8 cellular contexts compared by ENCODE assay signal in genomic region chr6:61809004-61809595, GRCh38.
DNase-seq lines count a peak whose midpoint lies in the region; ATAC-seq and TF ChIP-seq lines count a peak whose summit lies in the region.

No MANE protein-coding gene starts in this region.

- peak; percentile 12 for TF ChIP-seq CTCF in AG09309 (IDR thresholded peaks at IDR 0.05; ENCODE audit: control insufficient read depth, insufficient read depth, low read depth, low read length, missing control alignments)

- ATAC-seq in GM18870 (IDR thresholded peaks at IDR 0.05; ENCODE audit: unreplicated experiment) = peak; percentile 65

- intact Hi-C loops in posterior vena cava (cut with DNase I) = no loop called here

- no peak overlapping the region for H3K27ac ChIP-seq in SJCRH30

- H3K27me3 ChIP-seq in SJCRH30 = no peaks in the 10 kb centered on the region

- no peak overlapping the region for H3K4me3 ChIP-seq in AG09309 (ENCODE audit: control insufficient read depth, low read depth, low read length)
- no peak overlapping the region for H3K4me3 ChIP-seq in SJCRH30

- H3K9me3 ChIP-seq in SJCRH30 (replicated peaks) = no peaks in the 10 kb centered on the region

- DNase-seq in AG09309 (ENCODE audit: low read depth) (no peak), KG1 (lab: John Stamatoyannopoulos, UW) (peak; percentile 4), SJCRH30 (peak; percentile 3 to 48), iris pigment epithelial cell (ENCODE audit: low read depth) (peak; percentile 11), posterior vena cava (ENCODE audit: low spot score) (no peak), T-helper 1 cell (no peak)
- DNase-seq in stimulated activated CD4-positive, alpha-beta T cell treated with anti-CD3 and anti-CD28 coated beads, Interleukin-4, amount 100 ng/mL, for 1 hour = no peak

- H3K36me3 ChIP-seq in SJCRH30 = no peaks in the 10 kb centered on the region

- H3K4me1 ChIP-seq in SJCRH30 = no peaks in the 10 kb centered on the region

Comparison
In these comparisons a context has a peak if more than half of its experiments do, and no peak if none do; other contexts are left out.
1. DNase-seq: peak in KG1 (single experiment), SJCRH30 (2 of 2) and iris pigment epithelial cell (single experiment); none in AG09309 (single experiment), posterior vena cava (single experiment), T-helper 1 cell (0 of 5) and stimulated activated CD4-positive, alpha-beta T cell treated with anti-CD3 and anti-CD28 coated beads, Interleukin-4, amount 100 ng/mL, for 1 hour (single experiment).